In the genomic region with DNA sequence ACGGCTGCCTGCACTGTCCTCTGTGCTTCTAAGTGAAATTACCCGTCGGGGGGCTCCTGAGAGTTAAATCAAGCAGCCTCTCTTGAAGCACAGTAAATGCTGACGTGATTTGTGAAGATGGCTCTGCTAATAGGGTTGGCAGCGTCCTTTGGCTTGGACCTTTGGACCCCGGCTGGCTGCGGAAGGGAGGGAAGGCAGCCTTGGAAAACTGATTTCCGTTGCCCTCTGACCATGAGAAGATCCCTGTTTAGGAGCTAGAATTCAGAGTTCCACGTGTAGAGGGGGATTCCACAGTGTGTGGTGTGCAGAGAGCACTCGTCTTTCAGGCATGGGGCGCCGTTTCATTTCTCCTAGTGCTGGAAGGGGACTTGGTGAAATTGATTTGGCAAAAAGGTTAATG, we compare ENCODE assay signal across 19 cellular contexts.
A peak's percentile ranks its signal among the peaks of the same experiment; 100 is the strongest.
DNase-seq lines count a peak whose midpoint lies in the region; ATAC-seq, FAIRE-seq and TF ChIP-seq lines count a peak whose summit lies in the region.
"Had no signal": no experiment of that assay in that cellular context is flagged by ENCODE, and none has a peak within 500 bp of the region (broad histone marks: within the 10 kb centered on the region; RNA-seq: fewer than 3 reads in every experiment).

No MANE protein-coding gene starts in this region.

- no peak for ATAC-seq in central memory CD8-positive, alpha-beta T cell (replicated peaks; ENCODE audit: extremely low read depth, poor library complexity, severe bottlenecking)
- no peak; the same call in 2 of the 3 replicates for ATAC-seq in HepG2
- ATAC-seq: CD8-positive, alpha-beta T cell had no signal

- CTCF ChIA-PET in CD4-positive, alpha-beta memory T cell (lab: Charles Lee; ENCODE audit: partially characterized antibody) = no interaction called here
- CTCF ChIA-PET in HepG2 (lab: Yijun Ruan, JAX; ENCODE audit: low intra/inter-chr PET ratio, low total read pairs) = no interaction called here

- H3K79me2 ChIP-seq in HepG2 (ENCODE audit: insufficient read depth, low read length) = no peaks in the 10 kb centered on the region

- H3K9me3 Mint-ChIP-seq in CD4-positive, alpha-beta memory T cell = no peaks in the 10 kb centered on the region
- H3K9me3 Mint-ChIP-seq in central memory CD8-positive, alpha-beta T cell = no peaks in the 10 kb centered on the region
- H3K9me3 Mint-ChIP-seq: CD8-positive, alpha-beta T cell; H9 had no signal

- intact Hi-C loops in CD4-positive, alpha-beta memory T cell (cut with micrococcal nuclease) = loop anchor here (5.0 to 10.0 kb wide), 3 partner anchors 33 to 865 kb away; a partner anchor contains a TSS
- intact Hi-C loops in HepG2 (cut with micrococcal nuclease; ENCODE audit: unreplicated experiment) = no loop called here

- POLR2A ChIA-PET in CD4-positive, alpha-beta memory T cell (lab: Charles Lee; ENCODE audit: partially characterized antibody) = no interaction called here
- POLR2A ChIA-PET in HepG2 (lab: Yijun Ruan, JAX) = no interaction called here

- H3K4me1 Mint-ChIP-seq in CD4-positive, alpha-beta memory T cell = peaks cover 23 to 45% (median 30%) of the 10 kb centered on the region in 4 donors
- peaks cover 31% of the 10 kb centered on the region for H3K4me1 Mint-ChIP-seq in central memory CD8-positive, alpha-beta T cell

- peak overlapping the region; percentile 33 for H3K4me2 ChIP-seq in HepG2 (ENCODE audit: low read depth, low read length)

- no peak for TF ChIP-seq RAD21 in HepG2 (CRISPR knock-in tag; IDR thresholded peaks at IDR 0.05)

- H4K20me1 ChIP-seq in HepG2 (ENCODE audit: insufficient read depth, low read length) = no peaks in the 10 kb centered on the region

- TF ChIP-seq EP300 in HepG2 (IDR thresholded peaks at IDR 0.05; ENCODE audit: low read depth in 2 of 2, low read length in 2 of 2) = no peak; a peak in 1 of 4 replicates
- TF ChIP-seq EP300 in HepG2 (CRISPR knock-in tag; IDR thresholded peaks at IDR 0.05; ENCODE audit: borderline replicate concordance) = no peak

- FAIRE-seq in HepG2 (lab: Jason Lieb, UNC) = no peak
- FAIRE-seq: D721Med, G401.6, GM12891 had no signal

- no peak overlapping the region for H3K4me3 ChIP-seq in CD4-positive, alpha-beta memory T cell (ENCODE audit: low read length in 2 of 2)
- no peak overlapping the region for H3K4me3 ChIP-seq in HepG2 (replicated peaks in 1 of 3; ENCODE audit: insufficient read depth in 1 of 3, low read depth in 2 of 3, low read length in 3 of 3)

- no peaks in the 10 kb centered on the region for H3K27me3 ChIP-seq in CD4-positive, alpha-beta memory T cell (ENCODE audit: insufficient read depth, low read length)
- no peaks in the 10 kb centered on the region for H3K27me3 ChIP-seq in HepG2 (ENCODE audit: control insufficient read depth in 1 of 2, insufficient read depth in 2 of 2, low read length in 2 of 2)

- no TSS peak for BruUV-seq in HepG2 (replicated peaks; lab: Mats Ljungman, UMichigan)

- H3K36me3 ChIP-seq in CD4-positive, alpha-beta memory T cell (ENCODE audit: insufficient read depth, low read length) = no peaks in the 10 kb centered on the region
- H3K36me3 ChIP-seq in HepG2 (replicated peaks in 1 of 2; ENCODE audit: control insufficient read depth in 1 of 2, insufficient read depth in 2 of 2, low read length in 2 of 2) = no peaks in the 10 kb centered on the region

- H3K27ac Mint-ChIP-seq in CD4-positive, alpha-beta memory T cell = peak overlapping the region in 4 of 7 donors; percentile 37 to 98 (median 67)
- H3K27ac Mint-ChIP-seq in central memory CD8-positive, alpha-beta T cell (ENCODE audit: low read depth) = peak overlapping the region; percentile 17
- H3K27ac Mint-ChIP-seq: H9 had no signal

- no peaks in the 10 kb centered on the region for H3K27me3 Mint-ChIP-seq in CD4-positive, alpha-beta memory T cell
- no peaks in the 10 kb centered on the region for H3K27me3 Mint-ChIP-seq in central memory CD8-positive, alpha-beta T cell
- H3K27me3 Mint-ChIP-seq: B cell had no signal

- H3K4me3 Mint-ChIP-seq in CD4-positive, alpha-beta memory T cell = no peak overlapping the region
- no peak overlapping the region for H3K4me3 Mint-ChIP-seq in central memory CD8-positive, alpha-beta T cell
- H3K4me3 Mint-ChIP-seq: B cell; CD8-positive, alpha-beta T cell; H9 had no signal

- DNase-seq in CD4-positive, alpha-beta memory T cell = no peak
- DNase-seq in central memory CD8-positive, alpha-beta T cell (ENCODE audit: low spot score in 2 of 2) = no peak
- DNase-seq in HepG2 (ENCODE audit: low spot score) (no peak), retina (peak; percentile 22), NCI-H1092 (lab: John Stamatoyannopoulos, UW) (no peak), NCI-H146 (lab: John Stamatoyannopoulos, UW) (no peak), epidermal melanocyte (ENCODE audit: insufficient read length, low spot score) (no peak)
- DNase-seq: C1 segment of cervical spinal cord; CD8-positive, alpha-beta T cell; COR-L47; DMS153; DMS79 treated with DMSO at 0.1 percent for 48 hours; EL; GOT3; H9 had no signal

- in situ Hi-C loops in HepG2 (cut with HindIII; ENCODE audit: extremely low pct_ligation_motif_present, low pct_unique_long_range_greater_than_20kb) = no loop called here

- H3K27ac ChIP-seq in CD4-positive, alpha-beta memory T cell (ENCODE audit: low read depth, low read length) = no peak overlapping the region
- H3K27ac ChIP-seq in HepG2 (ENCODE audit: extremely low read length, insufficient read depth, low read length) = peak overlapping the region; percentile 29

- H3K4me1 ChIP-seq in CD4-positive, alpha-beta memory T cell (ENCODE audit: insufficient read depth, low read length) = peaks cover 33% of the 10 kb centered on the region
- peaks cover 60% of the 10 kb centered on the region for H3K4me1 ChIP-seq in HepG2 (ENCODE audit: insufficient read depth, low read length)

- no peak overlapping the region for H2AFZ ChIP-seq in HepG2 (ENCODE audit: low read length)

- no peaks in the 10 kb centered on the region for H3K9me3 ChIP-seq in CD4-positive, alpha-beta memory T cell (ENCODE audit: control insufficient read depth in 1 of 2, low read length in 2 of 2)
- no peaks in the 10 kb centered on the region for H3K9me3 ChIP-seq in HepG2 (ENCODE audit: low read length)

- TF ChIP-seq POLR2A in HepG2 (IDR thresholded peaks at IDR 0.05; ENCODE audit: insufficient read depth in 1 of 2, low read depth in 2 of 2, low read length in 2 of 2) = no peak

- WGBS in HepG2 (ENCODE audit: low lambda C conversion rate) = 59% methylated on average over 12 of the region's 12 CpGs

- peaks cover 0 to 5% of the 10 kb centered on the region in 2 donors for H3K36me3 Mint-ChIP-seq in CD4-positive, alpha-beta memory T cell
- peaks cover 1% of the 10 kb centered on the region for H3K36me3 Mint-ChIP-seq in central memory CD8-positive, alpha-beta T cell (ENCODE audit: insufficient read depth)
- H3K36me3 Mint-ChIP-seq: CD8-positive, alpha-beta T cell had no signal

- H3K9ac ChIP-seq in HepG2 (ENCODE audit: insufficient read depth, low read depth, low read length) = no peak overlapping the region

- TF ChIP-seq CTCF in HepG2 (CRISPR knock-in tag; IDR thresholded peaks at IDR 0.05) = no peak

TF ChIP-seq in HepG2, 621 proteins besides CTCF, POLR2A, EP300 and RAD21 (continues in another document):
- TF ChIP-seq PRPF4 (IDR thresholded peaks at IDR 0.05; ENCODE audit: low read depth, low read length, poor library complexity, severe bottlenecking) (no peak), ISX (CRISPR knock-in tag; conservative IDR thresholded peaks at IDR 0.05) (no peak), TOPORS (CRISPR knock-in tag; IDR thresholded peaks at IDR 0.05) (no peak), RFX5 (IDR thresholded peaks at IDR 0.05; ENCODE audit: low read depth, low read length) (no peak), GATAD2A (CRISPR knock-in tag; IDR thresholded peaks at IDR 0.05) (peak; percentile 36; the same call in 1 of the 2 replicates), ZNF180 (CRISPR knock-in tag; IDR thresholded peaks at IDR 0.05; ENCODE audit: borderline replicate concordance, low read depth) (no peak), ATF7-NPFF (CRISPR knock-in tag; IDR thresholded peaks at IDR 0.05; ENCODE audit: low read depth) (no peak), ZNF678 (CRISPR knock-in tag; IDR thresholded peaks at IDR 0.05) (no peak), NCOA2 (CRISPR knock-in tag; IDR thresholded peaks at IDR 0.05) (no peak), MYNN (CRISPR knock-in tag; IDR thresholded peaks at IDR 0.05; ENCODE audit: low read depth) (no peak), KLF11 (CRISPR knock-in tag; IDR thresholded peaks at IDR 0.05) (no peak), HNF4A (CRISPR knock-in tag; IDR thresholded peaks at IDR 0.05) (peak; percentile 86), NR2F6 (IDR thresholded peaks at IDR 0.05) (no peak), NR2F6 (CRISPR knock-in tag; IDR thresholded peaks at IDR 0.05) (no peak)
- TF ChIP-seq, protein P1, sequence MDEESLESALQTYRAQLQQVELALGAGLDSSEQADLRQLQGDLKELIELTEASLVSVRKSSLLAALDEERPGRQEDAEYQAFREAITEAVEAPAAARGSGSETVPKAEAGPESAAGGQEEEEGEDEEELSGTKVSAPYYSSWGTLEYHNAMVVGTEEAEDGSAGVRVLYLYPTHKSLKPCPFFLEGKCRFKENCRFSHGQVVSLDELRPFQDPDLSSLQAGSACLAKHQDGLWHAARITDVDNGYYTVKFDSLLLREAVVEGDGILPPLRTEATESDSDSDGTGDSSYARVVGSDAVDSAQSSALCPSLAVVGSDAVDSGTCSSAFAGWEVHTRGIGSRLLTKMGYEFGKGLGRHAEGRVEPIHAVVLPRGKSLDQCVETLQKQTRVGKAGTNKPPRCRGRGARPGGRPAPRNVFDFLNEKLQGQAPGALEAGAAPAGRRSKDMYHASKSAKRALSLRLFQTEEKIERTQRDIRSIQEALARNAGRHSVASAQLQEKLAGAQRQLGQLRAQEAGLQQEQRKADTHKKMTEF (CRISPR knock-in tag; IDR thresholded peaks at IDR 0.05) = peak; percentile 26; the same call in 1 of the 2 replicates
- TF ChIP-seq, protein P2, sequence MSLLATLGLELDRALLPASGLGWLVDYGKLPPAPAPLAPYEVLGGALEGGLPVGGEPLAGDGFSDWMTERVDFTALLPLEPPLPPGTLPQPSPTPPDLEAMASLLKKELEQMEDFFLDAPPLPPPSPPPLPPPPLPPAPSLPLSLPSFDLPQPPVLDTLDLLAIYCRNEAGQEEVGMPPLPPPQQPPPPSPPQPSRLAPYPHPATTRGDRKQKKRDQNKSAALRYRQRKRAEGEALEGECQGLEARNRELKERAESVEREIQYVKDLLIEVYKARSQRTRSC (CRISPR knock-in tag; IDR thresholded peaks at IDR 0.05; ENCODE audit: low read depth) = no peak
- TF ChIP-seq, protein P3, sequence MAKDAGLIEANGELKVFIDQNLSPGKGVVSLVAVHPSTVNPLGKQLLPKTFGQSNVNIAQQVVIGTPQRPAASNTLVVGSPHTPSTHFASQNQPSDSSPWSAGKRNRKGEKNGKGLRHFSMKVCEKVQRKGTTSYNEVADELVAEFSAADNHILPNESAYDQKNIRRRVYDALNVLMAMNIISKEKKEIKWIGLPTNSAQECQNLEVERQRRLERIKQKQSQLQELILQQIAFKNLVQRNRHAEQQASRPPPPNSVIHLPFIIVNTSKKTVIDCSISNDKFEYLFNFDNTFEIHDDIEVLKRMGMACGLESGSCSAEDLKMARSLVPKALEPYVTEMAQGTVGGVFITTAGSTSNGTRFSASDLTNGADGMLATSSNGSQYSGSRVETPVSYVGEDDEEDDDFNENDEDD (CRISPR knock-in tag; IDR thresholded peaks at IDR 0.05; ENCODE audit: borderline replicate concordance) = no peak
